8 cellular contexts compared by ENCODE assay signal in genomic region chr2:85308951-85309555, GRCh38. TPM values are rescaled to one million over a fixed set of nuclear protein-coding genes. Genes with fewer than 3 reads are reported as not detected.
DNase-seq lines count a peak whose midpoint lies in the region; ATAC-seq and TF ChIP-seq lines count a peak whose summit lies in the region.

No MANE protein-coding gene starts in this region.

- TF ChIP-seq CTCF in endothelial cell (IDR thresholded peaks at IDR 0.05; ENCODE audit: unreplicated experiment) (no peak), nephron (IDR thresholded peaks at IDR 0.05; ENCODE audit: unreplicated experiment in 3 of 3) (no peak)

- POLR2A ChIA-PET in activated CD4-positive, alpha-beta T cell treated with anti-CD3 and anti-CD28 coated beads, Interleukin-2, amount 10 ng/mL, durations not matched to agents 7 days and 5 days (lab: Charles Lee) = no interaction called here

- H3K36me3 Mint-ChIP-seq in activated CD4-positive, alpha-beta T cell treated with anti-CD3 and anti-CD28 coated beads, Interleukin-2, amount 10 ng/mL, durations not matched to agents 7 days and 5 days (ENCODE audit: low read depth) = peaks cover 15% of the 10 kb centered on the region
- peaks cover 43% of the 10 kb centered on the region for H3K36me3 Mint-ChIP-seq in endothelial cell (ENCODE audit: low read depth, unreplicated experiment)
- peaks cover 60% of the 10 kb centered on the region for H3K36me3 Mint-ChIP-seq in nephron (ENCODE audit: low read depth)

- peaks cover 3% of the 10 kb centered on the region for H3K27me3 Mint-ChIP-seq in activated CD4-positive, alpha-beta T cell treated with anti-CD3 and anti-CD28 coated beads, Interleukin-2, amount 10 ng/mL, durations not matched to agents 7 days and 5 days
- H3K27me3 Mint-ChIP-seq in endothelial cell (ENCODE audit: unreplicated experiment) = peaks cover 30% of the 10 kb centered on the region
- H3K27me3 Mint-ChIP-seq in nephron (ENCODE audit: low read depth) = no peaks in the 10 kb centered on the region

- no peaks in the 10 kb centered on the region for H3K9me3 Mint-ChIP-seq in activated CD4-positive, alpha-beta T cell treated with anti-CD3 and anti-CD28 coated beads, Interleukin-2, amount 10 ng/mL, durations not matched to agents 7 days and 5 days
- H3K9me3 Mint-ChIP-seq in endothelial cell (ENCODE audit: unreplicated experiment) = no peaks in the 10 kb centered on the region
- H3K9me3 Mint-ChIP-seq in nephron = no peaks in the 10 kb centered on the region

- CTCF ChIA-PET in activated CD4-positive, alpha-beta T cell treated with anti-CD3 and anti-CD28 coated beads, Interleukin-2, amount 10 ng/mL, durations not matched to agents 7 days and 5 days (lab: Charles Lee) = interaction anchor here (0.8 to 2.4 kb wide), 5 partner anchors 8 to 24 kb away, joined by 3 to 20 read pairs (median 4); no protein-coding TSS in a partner anchor

- peak overlapping the region; percentile 6 for H3K4me3 Mint-ChIP-seq in activated CD4-positive, alpha-beta T cell treated with anti-CD3 and anti-CD28 coated beads, Interleukin-2, amount 10 ng/mL, durations not matched to agents 7 days and 5 days
- H3K4me3 Mint-ChIP-seq in endothelial cell (ENCODE audit: unreplicated experiment) = peak overlapping the region; percentile 59
- peak overlapping the region in 1 of 3 experiments; percentile 50 for H3K4me3 Mint-ChIP-seq in nephron

- no peak for DNase-seq in activated CD4-positive, alpha-beta T cell treated with anti-CD3 and anti-CD28 coated beads, Interleukin-2, amount 10 ng/mL, durations not matched to agents 7 days and 5 days
- no peak for DNase-seq in activated CD4-positive, alpha-beta T cell treated with anti-CD3 and anti-CD28 coated beads for 1 hour
- DNase-seq in NCI-H82 (lab: John Stamatoyannopoulos, UW) (peak; percentile 88), endothelial cell (ENCODE audit: low spot score) (no peak)

- peak overlapping the region; percentile 57 for H3K27ac Mint-ChIP-seq in activated CD4-positive, alpha-beta T cell treated with anti-CD3 and anti-CD28 coated beads, Interleukin-2, amount 10 ng/mL, durations not matched to agents 7 days and 5 days
- H3K27ac Mint-ChIP-seq in endothelial cell (ENCODE audit: unreplicated experiment) = peak overlapping the region; percentile 76
- peak overlapping the region; percentile 59 to 95 (median 75) for H3K27ac Mint-ChIP-seq in nephron

- peaks cover 33% of the 10 kb centered on the region for H3K4me1 Mint-ChIP-seq in activated CD4-positive, alpha-beta T cell treated with anti-CD3 and anti-CD28 coated beads, Interleukin-2, amount 10 ng/mL, durations not matched to agents 7 days and 5 days
- H3K4me1 Mint-ChIP-seq in endothelial cell (ENCODE audit: unreplicated experiment) (peaks cover 40% of the 10 kb centered on the region), nephron (peaks cover 30% of the 10 kb centered on the region)

- no peak for ATAC-seq in GM19351 (IDR thresholded peaks at IDR 0.05; ENCODE audit: unreplicated experiment)
- no peak for ATAC-seq in HG03521 (IDR thresholded peaks at IDR 0.05; ENCODE audit: unreplicated experiment)
- no peak for ATAC-seq in GM21526 (IDR thresholded peaks at IDR 0.05; ENCODE audit: low FRiP score, unreplicated experiment)

RNA-seq across cellular contexts. Expression of gene TGOLN2, which starts 18.7 kb away (rescaled TPM):
- total RNA-seq in activated CD4-positive, alpha-beta T cell treated with anti-CD3 and anti-CD28 coated beads, Interleukin-2, amount 10 ng/mL, durations not matched to agents 7 days and 5 days = 100 to 1,000 TPM; 127 to 130 TPM
- 83.1 TPM for total RNA-seq in endothelial cell (ENCODE audit: unreplicated experiment)

RNA-seq across cellular contexts. Expression of gene RETSAT, which starts 45.3 kb away (rescaled TPM):
- total RNA-seq in activated CD4-positive, alpha-beta T cell treated with anti-CD3 and anti-CD28 coated beads, Interleukin-2, amount 10 ng/mL, durations not matched to agents 7 days and 5 days = 10 to 100 TPM; 24.7 to 24.9 TPM
- total RNA-seq in endothelial cell (ENCODE audit: unreplicated experiment) = 37.0 TPM

RNA-seq across cellular contexts. Expression of gene ELMOD3, which starts 45.5 kb away (rescaled TPM):
- 10 to 100 TPM; 19.4 to 22.1 TPM for total RNA-seq in activated CD4-positive, alpha-beta T cell treated with anti-CD3 and anti-CD28 coated beads, Interleukin-2, amount 10 ng/mL, durations not matched to agents 7 days and 5 days
- total RNA-seq in endothelial cell (ENCODE audit: unreplicated experiment) = 15.9 TPM
